Comparison of ENCODE assay signal across 13 cellular contexts in genomic region chr1:180842890-180843289, GRCh38.
DNase-seq lines count a peak whose midpoint lies in the region; ATAC-seq and TF ChIP-seq lines count a peak whose summit lies in the region.
"Had no signal": no experiment of that assay in that cellular context is flagged by ENCODE, and none has a peak within 500 bp of the region (broad histone marks: within the 10 kb centered on the region; RNA-seq: fewer than 3 reads in every experiment).

No MANE protein-coding gene starts in this region.

- ATAC-seq in GM19395 (IDR thresholded peaks at IDR 0.05; ENCODE audit: unreplicated experiment) = no peak
- ATAC-seq: natural killer cell had no signal

- peak overlapping the region; percentile 64 for H3K27ac ChIP-seq in caudate nucleus (ENCODE audit: low read depth, low read length)
- H3K27ac ChIP-seq: suprapubic skin had no signal

- no peaks in the 10 kb centered on the region for H3K27me3 Mint-ChIP-seq in neural crest cell (ENCODE audit: low read depth)
- H3K27me3 Mint-ChIP-seq: CD8-positive, alpha-beta memory T cell had no signal

- H3K4me1 Mint-ChIP-seq in neural crest cell = peaks cover 33% of the 10 kb centered on the region
- H3K4me1 Mint-ChIP-seq: CD8-positive, alpha-beta memory T cell; natural killer cell had no signal

- H3K36me3 Mint-ChIP-seq in neural crest cell (ENCODE audit: low read depth) = peaks cover 5% of the 10 kb centered on the region

- H3K9me3 Mint-ChIP-seq in neural crest cell = peaks cover 4% of the 10 kb centered on the region

- DNase-seq in EL (peak; percentile 11), NCI-H1092 treated with DMSO at 0.1 percent for 48 hours (lab: John Stamatoyannopoulos, UW) (peak; percentile 53), caudate nucleus (lab: John Stamatoyannopoulos, UW) (peak in 2 of 61 donors; percentile 4 to 5), neural crest cell (ENCODE audit: low read depth, low spot score) (no peak), NCI-H187 (lab: John Stamatoyannopoulos, UW) (no peak)
- no peak for DNase-seq in activated CD4-positive, CD25-positive, alpha-beta regulatory T cell (lab: John Stamatoyannopoulos, UW)
- DNase-seq: activated T-cell treated with anti-CD3 and anti-CD28 coated beads for 4 hours; CD8-positive, alpha-beta memory T cell; gastrocnemius medialis; natural killer cell; SW 1271 had no signal

- H3K27ac Mint-ChIP-seq in neural crest cell (ENCODE audit: unreplicated experiment) = peak overlapping the region; percentile 20
- H3K27ac Mint-ChIP-seq: CD8-positive, alpha-beta memory T cell; natural killer cell had no signal

- H3K4me3 Mint-ChIP-seq in neural crest cell = peak overlapping the region; percentile 25
- H3K4me3 Mint-ChIP-seq: CD8-positive, alpha-beta memory T cell; natural killer cell had no signal

- no peak for TF ChIP-seq CTCF in neural crest cell (conservative IDR thresholded peaks at IDR 0.05)

Comparison
In these comparisons a context has a peak if more than half of its experiments do, and no peak if none do; other contexts are left out.
1. DNase-seq: peak in EL (single experiment) and NCI-H1092 treated with DMSO at 0.1 percent for 48 hours (single experiment); none in neural crest cell (single experiment), activated CD4-positive, CD25-positive, alpha-beta regulatory T cell (0 of 4) and NCI-H187 (0 of 2).